ENCODE assay signal across 23 cellular contexts in the genomic region with DNA sequence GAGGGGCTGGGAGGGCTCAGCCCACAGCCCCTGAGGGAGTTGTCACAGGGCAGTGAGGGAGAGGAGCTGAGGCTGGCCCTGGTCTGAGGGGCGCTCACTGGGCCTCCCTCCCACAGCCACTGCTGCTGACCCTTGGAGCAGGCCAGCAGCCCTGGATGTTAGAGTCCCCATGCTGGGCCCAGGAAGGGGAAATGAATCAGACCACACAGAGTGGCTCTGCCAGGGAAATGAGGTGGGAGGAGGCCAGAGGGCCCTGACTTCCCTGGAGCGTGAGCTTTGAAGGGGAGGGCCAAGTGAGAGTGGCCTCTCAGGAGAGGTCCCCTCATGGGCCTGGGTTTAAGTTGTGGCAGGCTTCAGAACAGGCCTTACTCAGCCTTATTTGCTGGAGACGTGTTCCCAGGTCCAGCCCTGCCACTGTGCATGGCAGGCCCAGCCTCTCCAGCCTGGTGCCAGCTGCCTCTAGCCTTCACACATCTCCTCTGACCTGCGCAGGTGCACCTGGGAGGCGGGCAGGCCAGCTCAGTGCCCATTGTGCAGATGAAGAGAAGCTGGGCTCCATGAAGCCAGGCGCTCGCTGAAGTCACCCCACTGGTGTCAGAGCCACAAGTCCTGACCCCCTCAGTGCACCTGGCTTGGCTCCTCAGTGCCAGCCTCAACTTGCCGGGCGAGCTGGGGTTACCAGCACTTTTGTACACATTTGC. TPM values are rescaled to one million over a fixed set of nuclear protein-coding genes. Genes with fewer than 3 reads are reported as not detected.
DNase-seq lines count a peak whose midpoint lies in the region; ATAC-seq and TF ChIP-seq lines count a peak whose summit lies in the region.
"Had no signal": no experiment of that assay in that cellular context is flagged by ENCODE, and none has a peak within 500 bp of the region (broad histone marks: within the 10 kb centered on the region; RNA-seq: fewer than 3 reads in every experiment).

No MANE protein-coding gene starts in this region.

- peaks cover 0 to 3% (median 0%) of the 10 kb centered on the region in 7 donors for H3K4me1 Mint-ChIP-seq in naive thymus-derived CD4-positive, alpha-beta T cell
- H3K4me1 Mint-ChIP-seq: central memory CD8-positive, alpha-beta T cell had no signal

- CTCF ChIA-PET in naive thymus-derived CD4-positive, alpha-beta T cell (lab: Charles Lee) = no interaction called here

- no peak overlapping the region for H3K27ac ChIP-seq in naive thymus-derived CD4-positive, alpha-beta T cell (ENCODE audit: low read depth, low read length)
- H3K27ac ChIP-seq: neural progenitor cell, SK-N-MC, tibial artery had no signal

- peak; percentile 62 for ATAC-seq in naive thymus-derived CD4-positive, alpha-beta T cell
- ATAC-seq in HG02610 (IDR thresholded peaks at IDR 0.05; ENCODE audit: unreplicated experiment) (no peak), omental fat pad (ENCODE audit: low FRiP score) (no peak)
- ATAC-seq: right cardiac atrium had no signal

- H3K36me3 Mint-ChIP-seq in naive thymus-derived CD4-positive, alpha-beta T cell = no peaks in the 10 kb centered on the region
- H3K36me3 Mint-ChIP-seq: activated naive CD8-positive, alpha-beta T cell had no signal

- no peaks in the 10 kb centered on the region for H3K9me3 Mint-ChIP-seq in naive thymus-derived CD4-positive, alpha-beta T cell
- H3K9me3 Mint-ChIP-seq: activated T-cell treated with anti-CD3 and anti-CD28 coated beads, Interleukin-2, amount 50 U/mL, for 24 hours; central memory CD8-positive, alpha-beta T cell; H9; memory B cell; neural progenitor cell had no signal

- peaks cover 0 to 4% (median 0%) of the 10 kb centered on the region in 5 donors for H3K27me3 Mint-ChIP-seq in naive thymus-derived CD4-positive, alpha-beta T cell
- H3K27me3 Mint-ChIP-seq: activated naive CD8-positive, alpha-beta T cell; activated T-cell treated with anti-CD3 and anti-CD28 coated beads, Interleukin-2, amount 50 U/mL, for 24 hours; central memory CD8-positive, alpha-beta T cell; memory B cell had no signal

- no peaks in the 10 kb centered on the region for H3K4me1 ChIP-seq in naive thymus-derived CD4-positive, alpha-beta T cell (ENCODE audit: control insufficient read depth in 2 of 2, insufficient read depth in 2 of 2, low read length in 2 of 2)
- H3K4me1 ChIP-seq: neural progenitor cell, tibial artery had no signal

- H3K4me3 Mint-ChIP-seq in naive thymus-derived CD4-positive, alpha-beta T cell = no peak overlapping the region
- H3K4me3 Mint-ChIP-seq: activated naive CD8-positive, alpha-beta T cell; activated T-cell treated with anti-CD3 and anti-CD28 coated beads, Interleukin-2, amount 50 U/mL, for 24 hours; central memory CD8-positive, alpha-beta T cell; H9; memory B cell; neural progenitor cell had no signal

- POLR2A ChIA-PET in naive thymus-derived CD4-positive, alpha-beta T cell (lab: Charles Lee) = no interaction called here

- H3K27ac Mint-ChIP-seq in naive thymus-derived CD4-positive, alpha-beta T cell = no peak overlapping the region
- H3K27ac Mint-ChIP-seq: activated naive CD8-positive, alpha-beta T cell; activated T-cell treated with anti-CD3 and anti-CD28 coated beads, Interleukin-2, amount 50 U/mL, for 24 hours; memory B cell; neural progenitor cell had no signal

- no peak overlapping the region for H3K4me3 ChIP-seq in cardiac fibroblast (replicated peaks in 1 of 2; ENCODE audit: low read depth in 2 of 2, low read length in 2 of 2)
- no peak overlapping the region for H3K4me3 ChIP-seq in naive thymus-derived CD4-positive, alpha-beta T cell (ENCODE audit: low read length)
- H3K4me3 ChIP-seq: neural progenitor cell, SK-N-MC, tibial artery had no signal

- no peaks in the 10 kb centered on the region for H3K9me3 ChIP-seq in naive thymus-derived CD4-positive, alpha-beta T cell (ENCODE audit: control insufficient read depth in 2 of 3, low read length in 3 of 3)
- H3K9me3 ChIP-seq: tibial artery had no signal

- DNase-seq in A172 (ENCODE audit: low spot score) = peak; percentile 18
- peak; percentile 9 to 24 for DNase-seq in Kasumi-1 (lab: John Stamatoyannopoulos, UW)
- peak; percentile 49 to 53 for DNase-seq in cardiac fibroblast (ENCODE audit: low read depth in 2 of 2)
- DNase-seq in naive thymus-derived CD4-positive, alpha-beta T cell = no peak
- no peak for DNase-seq in NCI-H2081 (lab: John Stamatoyannopoulos, UW)
- DNase-seq in NCI-H2171 (lab: John Stamatoyannopoulos, UW) = no peak
- no peak for DNase-seq in omental fat pad (ENCODE audit: low spot score)
- DNase-seq: activated CD4-positive, alpha-beta T cell treated with anti-CD3 and anti-CD28 coated beads, Interleukin-2, amount 50 U/mL, for 4 hours; activated T-cell treated with anti-CD3 and anti-CD28 coated beads, Interleukin-2, amount 50 U/mL, for 24 hours; glutamatergic neuron; H9; KBM-7; NCI-H146; NCI-H524; right cardiac atrium; stimulated activated CD4-positive, alpha-beta T cell treated with anti-CD3 and anti-CD28 coated beads, Interleukin-2, amount 100 ng/mL, for 48 hours; tibial artery had no signal

- intact Hi-C loops in naive thymus-derived CD4-positive, alpha-beta T cell (cut with micrococcal nuclease) = no loop called here

- no peaks in the 10 kb centered on the region for H3K27me3 ChIP-seq in naive thymus-derived CD4-positive, alpha-beta T cell (ENCODE audit: control insufficient read depth in 2 of 2, insufficient read depth in 2 of 2, low read length in 2 of 2)
- H3K27me3 ChIP-seq: neural progenitor cell, tibial artery had no signal

- H3K36me3 ChIP-seq in naive thymus-derived CD4-positive, alpha-beta T cell (ENCODE audit: control insufficient read depth in 2 of 3, insufficient read depth in 3 of 3, low read length in 3 of 3) = no peaks in the 10 kb centered on the region
- H3K36me3 ChIP-seq: neural progenitor cell had no signal

- TF ChIP-seq CTCF in cardiac fibroblast (IDR thresholded peaks at IDR 0.05; ENCODE audit: low read depth, low read length) (no peak), omental fat pad (IDR thresholded peaks at IDR 0.05) (no peak)

RNA-seq across cellular contexts. Expression of a gene that starts 15.4 kb away (rescaled TPM):
- 17.3 and 17.6 TPM in 2 replicates for total RNA-seq in A172 (2014; rRNA removed; shearing (Covaris generic))
- 1 to 10 TPM in 2 of 5 experiments, under 1 TPM in 3; 0.40 to 7.7 (median 0.73) TPM for total RNA-seq in naive thymus-derived CD4-positive, alpha-beta T cell
- under 1 TPM; 0.40 to 0.64 TPM for polyA plus RNA-seq in naive thymus-derived CD4-positive, alpha-beta T cell
- total RNA-seq in omental fat pad = 100 to 1,000 TPM in 3 of 4 donors, 10 to 100 TPM in 1; 57.5 to 138 (median 105) TPM

Comparison
In these comparisons a context has a peak if more than half of its experiments do, and no peak if none do; other contexts are left out.
1. DNase-seq: peak in A172 (single experiment), Kasumi-1 (2 of 2) and cardiac fibroblast (2 of 2); none in naive thymus-derived CD4-positive, alpha-beta T cell (0 of 9), NCI-H2081 (0 of 2), NCI-H2171 (single experiment) and omental fat pad (single experiment).